Comparison of ENCODE assay signal across 16 cellular contexts in genomic region chr9:120413121-120414048, GRCh38.
DNase-seq lines count a peak whose midpoint lies in the region; ATAC-seq, FAIRE-seq and TF ChIP-seq lines count a peak whose summit lies in the region.
"Had no signal": no experiment of that assay in that cellular context is flagged by ENCODE, and none has a peak within 500 bp of the region (broad histone marks: within the 10 kb centered on the region; RNA-seq: fewer than 3 reads in every experiment).

No MANE protein-coding gene starts in this region.

- H3K27me3 Mint-ChIP-seq in astrocyte (ENCODE audit: low read depth, unreplicated experiment): no peaks in the 10 kb centered on the region
- no peaks in the 10 kb centered on the region for H3K27me3 Mint-ChIP-seq in activated CD4-positive, alpha-beta T cell treated with anti-CD3 and anti-CD28 coated beads, Interleukin-2, amount 10 ng/mL, durations not matched to agents 24 days and 14 days
- H3K27me3 Mint-ChIP-seq: central memory CD8-positive, alpha-beta T cell had no signal

- intact Hi-C loops in activated CD4-positive, alpha-beta T cell treated with anti-CD3 and anti-CD28 coated beads, Interleukin-2, amount 10 ng/mL, durations not matched to agents 24 days and 14 days (cut with micrococcal nuclease): no loop called here

- H3K4me2 ChIP-seq in astrocyte (ENCODE audit: low read length) (no peak overlapping the region), osteoblast (ENCODE audit: insufficient read depth, low read length) (no peak overlapping the region)

- TF ChIP-seq CTCF in astrocyte (IDR thresholded peaks at IDR 0.05; ENCODE audit: insufficient read depth, low read depth, low read length) (no peak), osteoblast (IDR thresholded peaks at IDR 0.05; ENCODE audit: extremely low read depth, low read depth, low read length) (no peak), tibial nerve (IDR thresholded peaks at IDR 0.05) (no peak)

- peak; percentile 37 for DNase-seq in HPDE6-E6E7 (ENCODE audit: extremely low spot score)
- DNase-seq in NCI-H2081 treated with DMSO at 0.1 percent for 48 hours (lab: John Stamatoyannopoulos, UW): peak; percentile 94
- no peak for DNase-seq in astrocyte (ENCODE audit: low read depth)
- no peak for DNase-seq in osteoblast (ENCODE audit: insufficient read length, low spot score, missing footprints)
- no peak for DNase-seq in activated CD4-positive, alpha-beta T cell treated with anti-CD3 and anti-CD28 coated beads, Interleukin-2, amount 10 ng/mL, durations not matched to agents 24 days and 14 days
- DNase-seq in tibial nerve (ENCODE audit: low spot score in 2 of 2): no peak
- DNase-seq: activated CD4-positive, alpha-beta T cell treated with anti-CD3 and anti-CD28 coated beads for 4 hours; activated T-cell treated with anti-CD3 and anti-CD28 coated beads, Interleukin-2, amount 50 U/mL, for 1 hour; Karpas-422; NCI-H446; T-helper 2 cell had no signal

- H3K27ac Mint-ChIP-seq in astrocyte (ENCODE audit: unreplicated experiment): no peak overlapping the region
- no peak overlapping the region for H3K27ac Mint-ChIP-seq in activated CD4-positive, alpha-beta T cell treated with anti-CD3 and anti-CD28 coated beads, Interleukin-2, amount 10 ng/mL, durations not matched to agents 24 days and 14 days

- WGBS in tibial nerve, 2 donors: 81 to 84% methylated on average over 15 of the region's 15 CpGs

- peaks cover 8% of the 10 kb centered on the region for H3K36me3 Mint-ChIP-seq in astrocyte (ENCODE audit: low read depth, unreplicated experiment)
- H3K36me3 Mint-ChIP-seq in activated CD4-positive, alpha-beta T cell treated with anti-CD3 and anti-CD28 coated beads, Interleukin-2, amount 10 ng/mL, durations not matched to agents 24 days and 14 days (ENCODE audit: low read depth): peaks cover 42% of the 10 kb centered on the region

- peaks cover 3% of the 10 kb centered on the region for H3K4me1 ChIP-seq in astrocyte (ENCODE audit: insufficient read depth, low read length)
- H3K4me1 ChIP-seq in osteoblast (ENCODE audit: insufficient read depth, low read length): peaks cover 24% of the 10 kb centered on the region
- peaks cover 0 to 7% (median 0%) of the 10 kb centered on the region in 4 donors for H3K4me1 ChIP-seq in tibial nerve

- TF ChIP-seq POLR2A in tibial nerve (IDR thresholded peaks at IDR 0.05): no peak

- peaks cover 17% of the 10 kb centered on the region for H3K4me1 Mint-ChIP-seq in astrocyte (ENCODE audit: low read depth, unreplicated experiment)
- peaks cover 3% of the 10 kb centered on the region for H3K4me1 Mint-ChIP-seq in activated CD4-positive, alpha-beta T cell treated with anti-CD3 and anti-CD28 coated beads, Interleukin-2, amount 10 ng/mL, durations not matched to agents 24 days and 14 days

- H3K9ac ChIP-seq in astrocyte (ENCODE audit: low read length): no peak overlapping the region

- FAIRE-seq in astrocyte (lab: Jason Lieb, UNC): no peak
- FAIRE-seq: D721Med had no signal

- no peak overlapping the region for H3K4me3 ChIP-seq in astrocyte (ENCODE audit: insufficient read depth, low read depth, low read length)
- H3K4me3 ChIP-seq in osteoblast (ENCODE audit: insufficient read depth, low read length): no peak overlapping the region
- H3K4me3 ChIP-seq in tibial nerve: no peak overlapping the region
- H3K4me3 ChIP-seq: thoracic aorta had no signal

- no peak overlapping the region for H3K4me3 Mint-ChIP-seq in astrocyte (ENCODE audit: unreplicated experiment)
- H3K4me3 Mint-ChIP-seq in activated CD4-positive, alpha-beta T cell treated with anti-CD3 and anti-CD28 coated beads, Interleukin-2, amount 10 ng/mL, durations not matched to agents 24 days and 14 days: no peak overlapping the region
- H3K4me3 Mint-ChIP-seq: central memory CD8-positive, alpha-beta T cell had no signal

- H3K9me3 ChIP-seq in astrocyte (ENCODE audit: insufficient read depth, low read depth, low read length) (no peaks in the 10 kb centered on the region), osteoblast (ENCODE audit: low read depth, low read length) (no peaks in the 10 kb centered on the region), tibial nerve (no peaks in the 10 kb centered on the region)
- H3K9me3 ChIP-seq: thoracic aorta had no signal

- H3K27me3 ChIP-seq in astrocyte (ENCODE audit: insufficient read depth, low read length): no peaks in the 10 kb centered on the region
- H3K27me3 ChIP-seq in osteoblast (ENCODE audit: insufficient read depth, low read length): no peaks in the 10 kb centered on the region
- no peaks in the 10 kb centered on the region for H3K27me3 ChIP-seq in tibial nerve

- ATAC-seq in activated CD4-positive, CD25-positive, alpha-beta regulatory T cell treated with anti-CD3 and anti-CD28 coated beads, Interleukin-2, amount 50 U/mL, for 24 hours: no peak
- no peak for ATAC-seq in HG02798 (IDR thresholded peaks at IDR 0.05; ENCODE audit: poor library complexity, unreplicated experiment)

- no peaks in the 10 kb centered on the region for H4K20me1 ChIP-seq in astrocyte (ENCODE audit: insufficient read depth, low read length)
- no peaks in the 10 kb centered on the region for H4K20me1 ChIP-seq in osteoblast (ENCODE audit: insufficient read depth, low read length)

- H3K36me3 ChIP-seq in astrocyte (ENCODE audit: insufficient read depth, low read length): peaks cover 2% of the 10 kb centered on the region
- H3K36me3 ChIP-seq in osteoblast (ENCODE audit: insufficient read depth, low read length): peaks cover 44% of the 10 kb centered on the region
- peaks cover 0 to 77% (median 11%) of the 10 kb centered on the region in 3 donors for H3K36me3 ChIP-seq in tibial nerve

- H2AFZ ChIP-seq in astrocyte (ENCODE audit: low read depth, low read length): no peak overlapping the region
- H2AFZ ChIP-seq in osteoblast (ENCODE audit: low read length): no peak overlapping the region

- no peak for TF ChIP-seq EP300 in tibial nerve (IDR thresholded peaks at IDR 0.05)

- no peaks in the 10 kb centered on the region for H3K79me2 ChIP-seq in astrocyte (ENCODE audit: insufficient read depth, low read length)
- H3K79me2 ChIP-seq in osteoblast (ENCODE audit: insufficient read depth, low read length): no peaks in the 10 kb centered on the region

- H3K9me3 Mint-ChIP-seq in astrocyte (ENCODE audit: unreplicated experiment): no peaks in the 10 kb centered on the region
- H3K9me3 Mint-ChIP-seq in activated CD4-positive, alpha-beta T cell treated with anti-CD3 and anti-CD28 coated beads, Interleukin-2, amount 10 ng/mL, durations not matched to agents 24 days and 14 days: no peaks in the 10 kb centered on the region
- H3K9me3 Mint-ChIP-seq: central memory CD8-positive, alpha-beta T cell had no signal

- peak overlapping the region; percentile 51 for H3K27ac ChIP-seq in astrocyte (ENCODE audit: low read depth, low read length)
- peak overlapping the region; percentile 82 for H3K27ac ChIP-seq in osteoblast (ENCODE audit: low read depth, low read length)
- no peak overlapping the region for H3K27ac ChIP-seq in tibial nerve

Comparison
In these comparisons a context has a peak if more than half of its experiments do, and no peak if none do; other contexts are left out.
1. DNase-seq: peak in HPDE6-E6E7 (single experiment) and NCI-H2081 treated with DMSO at 0.1 percent for 48 hours (single experiment); none in astrocyte (single experiment), osteoblast (single experiment), activated CD4-positive, alpha-beta T cell treated with anti-CD3 and anti-CD28 coated beads, Interleukin-2, amount 10 ng/mL, durations not matched to agents 24 days and 14 days (single experiment) and tibial nerve (0 of 2).
2. H3K27ac ChIP-seq: peak in astrocyte (single experiment) and osteoblast (single experiment); none in tibial nerve (0 of 4).